Comparison of ENCODE assay signal across 10 cellular contexts in the genomic region with DNA sequence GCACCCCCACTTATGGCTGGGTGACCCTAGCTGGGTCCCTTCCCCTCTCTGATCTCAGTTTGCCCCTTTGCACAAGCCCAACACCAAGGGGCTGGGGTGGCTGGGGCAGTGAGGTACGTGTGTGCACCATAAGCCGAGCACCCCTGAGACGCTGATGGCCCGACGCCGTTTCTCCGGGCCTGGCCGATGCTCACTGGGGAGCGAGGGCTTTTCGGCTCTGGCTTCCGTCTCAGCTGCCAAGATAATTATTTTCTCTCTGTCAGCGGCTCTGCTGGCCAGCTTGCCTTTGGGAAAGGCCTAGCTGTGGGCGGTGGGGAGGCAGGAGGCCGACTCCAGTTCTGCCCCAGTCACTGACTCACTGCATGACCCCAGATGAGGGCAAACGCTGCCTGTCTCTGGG.
DNase-seq lines count a peak whose midpoint lies in the region; ATAC-seq and TF ChIP-seq lines count a peak whose summit lies in the region.
"Had no signal": no experiment of that assay in that cellular context is flagged by ENCODE, and none has a peak within 500 bp of the region (broad histone marks: within the 10 kb centered on the region; RNA-seq: fewer than 3 reads in every experiment).

No MANE protein-coding gene starts in this region.

- H3K36me3 Mint-ChIP-seq in progenitor cell of endocrine pancreas (ENCODE audit: insufficient read depth), result peaks cover 3% of the 10 kb centered on the region

- H3K9me3 Mint-ChIP-seq in progenitor cell of endocrine pancreas (ENCODE audit: low read depth), result no peaks in the 10 kb centered on the region

- ATAC-seq in left cardiac atrium (peak; percentile 56 to 67), HG02973 (IDR thresholded peaks at IDR 0.05; ENCODE audit: unreplicated experiment) (no peak), GM19328 (IDR thresholded peaks at IDR 0.05; ENCODE audit: unreplicated experiment) (no peak)
- ATAC-seq: stimulated activated naive CD8-positive, alpha-beta T cell treated with anti-CD3 and anti-CD28 coated beads, Interleukin-15, Interleukin-2, amounts not matched to agents 100 U/mL and 50 U/mL, for 24 hours had no signal

- peak overlapping the region; percentile 78 for H3K27ac Mint-ChIP-seq in progenitor cell of endocrine pancreas

- DNase-seq in AG20443 (ENCODE audit: low spot score) (peak; percentile 81), amniotic epithelial cell (ENCODE audit: low read depth) (peak; percentile 85), left cardiac atrium (peak; percentile 84), progenitor cell of endocrine pancreas (ENCODE audit: low spot score, unreplicated experiment) (no peak), NCI-H1048 (lab: John Stamatoyannopoulos, UW) (no peak)
- DNase-seq in activated CD4-positive, alpha-beta T cell treated with anti-CD3 and anti-CD28 coated beads for 4 hours, result no peak
- DNase-seq: NCI-H774; stimulated activated naive CD8-positive, alpha-beta T cell treated with anti-CD3 and anti-CD28 coated beads, Interleukin-15, Interleukin-2, amounts not matched to agents 100 U/mL and 50 U/mL, for 24 hours had no signal

- TF ChIP-seq CTCF in progenitor cell of endocrine pancreas (IDR thresholded peaks at IDR 0.05; ENCODE audit: unreplicated experiment), result no peak

- peaks cover 50% of the 10 kb centered on the region for H3K4me1 Mint-ChIP-seq in progenitor cell of endocrine pancreas (ENCODE audit: low read depth)

- no peaks in the 10 kb centered on the region for H3K27me3 Mint-ChIP-seq in progenitor cell of endocrine pancreas

- intact Hi-C loops in left cardiac atrium (cut with DNase I), result loop anchor here in 1 of 2 donors (10.0 kb wide), 1 partner anchor 185 kb away; no protein-coding TSS in a partner anchor

- H3K4me3 Mint-ChIP-seq in progenitor cell of endocrine pancreas (ENCODE audit: low read depth), result no peak overlapping the region

Comparison
In these comparisons a context has a peak if more than half of its experiments do, and no peak if none do; other contexts are left out.
1. DNase-seq: peak in AG20443 (single experiment), amniotic epithelial cell (single experiment) and left cardiac atrium (single experiment); none in progenitor cell of endocrine pancreas (single experiment), activated CD4-positive, alpha-beta T cell treated with anti-CD3 and anti-CD28 coated beads for 4 hours (0 of 2) and NCI-H1048 (single experiment).
2. ATAC-seq: peak in left cardiac atrium (2 of 2); none in HG02973 (single experiment) and GM19328 (single experiment).